ENCODE assay signal across 8 cellular contexts in the genomic region with DNA sequence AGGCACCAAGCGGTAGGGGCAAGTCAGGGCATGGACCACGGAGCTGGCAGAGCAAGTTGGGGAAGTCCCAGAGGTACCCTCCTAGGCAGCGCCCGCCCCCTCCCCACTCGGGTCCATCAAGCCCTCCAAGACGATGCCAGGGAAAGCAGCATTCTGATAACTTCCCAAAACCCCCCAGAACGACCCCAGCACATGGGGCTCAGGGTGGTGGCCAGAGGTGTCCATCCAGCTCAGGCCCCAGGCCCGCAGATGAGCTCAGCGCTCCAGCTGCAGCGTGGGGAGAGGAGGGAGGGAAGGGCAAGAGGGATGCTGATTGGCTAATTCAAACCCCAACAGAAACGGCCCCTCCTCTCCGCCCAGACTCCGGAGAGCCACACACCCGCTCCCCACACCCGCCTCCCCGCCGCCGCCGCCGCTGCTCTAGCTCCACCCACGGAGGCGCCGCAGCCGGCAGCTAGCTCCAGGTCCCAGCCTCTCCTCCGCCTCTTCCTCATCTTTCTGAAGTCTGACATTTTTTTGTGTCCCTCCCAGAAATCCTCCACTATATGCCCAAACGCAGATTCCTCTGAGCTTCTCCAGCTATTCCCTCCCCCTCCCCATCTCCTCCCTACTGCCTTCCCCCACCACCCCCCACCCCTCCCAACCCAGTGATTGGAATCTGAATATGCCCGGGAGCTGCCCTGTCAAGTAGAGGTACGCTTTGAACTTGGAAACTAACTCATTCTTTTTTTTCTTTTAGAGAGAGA. TPM values are rescaled to one million over a fixed set of nuclear protein-coding genes. Genes with fewer than 3 reads are reported as not detected.
DNase-seq lines count a peak whose midpoint lies in the region; ATAC-seq lines count a peak whose summit lies in the region.

No MANE protein-coding gene starts in this region.

- H3K79me2 ChIP-seq in Karpas-422 (ENCODE audit: low read length), result peaks cover 70% of the 10 kb centered on the region

- H3K4me1 Mint-ChIP-seq in activated T-helper 17 cell treated with anti-CD3 and anti-CD28 coated beads, Interleukin-2, amount 50 U/mL, for 72 hours, result no peaks in the 10 kb centered on the region
- H3K4me1 Mint-ChIP-seq in natural killer cell treated with Interleukin-12 subunit alpha and Interleukin-12 subunit beta and Interleukin-15 and Interleukin-18, amount 100 ng/mL, for 72 hours (ENCODE audit: low read depth in 2 of 2), result peaks cover 6 to 8% of the 10 kb centered on the region in 2 donors
- H3K4me1 Mint-ChIP-seq in stimulated activated naive B cell treated with anti-CD40 and anti-IgM and Interleukin-4, amounts not matched to agents 10 μg/mL and 1 μg/mL and 100 μg/mL, for 72 hours, result peaks cover 30 to 54% of the 10 kb centered on the region in 2 donors

- H3K27ac ChIP-seq in Karpas-422 (ENCODE audit: low read length), result peak overlapping the region; percentile 91

- peak overlapping the region; percentile 73 for H3K9ac ChIP-seq in Karpas-422 (ENCODE audit: low read length)

- no peaks in the 10 kb centered on the region for H3K9me2 ChIP-seq in Karpas-422 (replicated peaks; ENCODE audit: insufficient read depth, low read length)

- H3K36me3 ChIP-seq in Karpas-422 (ENCODE audit: insufficient read depth, low read length), result peaks cover 42% of the 10 kb centered on the region

- peak; percentile 81 for ATAC-seq in GM21723 (IDR thresholded peaks at IDR 0.05; ENCODE audit: unreplicated experiment)
- ATAC-seq in activated T-helper 17 cell treated with anti-CD3 and anti-CD28 coated beads, Interleukin-2, amount 50 U/mL, for 72 hours (replicated peaks), result peak; percentile 98
- peak; percentile 99 for ATAC-seq in natural killer cell treated with Interleukin-12 subunit alpha and Interleukin-12 subunit beta and Interleukin-15 and Interleukin-18, amount 100 ng/mL, for 72 hours
- ATAC-seq in stimulated activated naive B cell treated with anti-CD40 and anti-IgM and Interleukin-4, amounts not matched to agents 10 μg/mL and 1 μg/mL and 100 μg/mL, for 72 hours (replicated peaks), result peak; percentile 91 to 93

- no peaks in the 10 kb centered on the region for H3K9me3 Mint-ChIP-seq in activated T-helper 17 cell treated with anti-CD3 and anti-CD28 coated beads, Interleukin-2, amount 50 U/mL, for 72 hours
- no peaks in the 10 kb centered on the region for H3K9me3 Mint-ChIP-seq in natural killer cell treated with Interleukin-12 subunit alpha and Interleukin-12 subunit beta and Interleukin-15 and Interleukin-18, amount 100 ng/mL, for 72 hours
- H3K9me3 Mint-ChIP-seq in stimulated activated naive B cell treated with anti-CD40 and anti-IgM and Interleukin-4, amounts not matched to agents 10 μg/mL and 1 μg/mL and 100 μg/mL, for 72 hours, result no peaks in the 10 kb centered on the region

- H3K4me1 ChIP-seq in Karpas-422 (ENCODE audit: low read length), result peaks cover 54% of the 10 kb centered on the region

- DNase-seq in DMS153 treated with DMSO at 0.1 percent for 48 hours (lab: John Stamatoyannopoulos, UW; ENCODE audit: unreplicated experiment) (peak; percentile 89), Karpas-422 (peak; percentile 95), RPMI7951 (ENCODE audit: low read depth) (peak; percentile 97), fibroblast of peridontal ligament (ENCODE audit: extremely low read depth) (peak; percentile 93)
- peak; percentile 89 for DNase-seq in natural killer cell treated with Interleukin-12 subunit alpha and Interleukin-12 subunit beta and Interleukin-15 and Interleukin-18, amount 100 ng/mL, for 72 hours (ENCODE audit: low spot score)
- DNase-seq in stimulated activated naive B cell treated with anti-CD40 and anti-IgM and Interleukin-4, amounts not matched to agents 10 μg/mL and 1 μg/mL and 100 μg/mL, for 72 hours, result peak; percentile 70

- H4K20me1 ChIP-seq in Karpas-422 (ENCODE audit: insufficient read depth, low read depth, low read length), result peaks cover 6% of the 10 kb centered on the region; the same call in 1 of the 2 replicates

- no peaks in the 10 kb centered on the region for H3K27me3 Mint-ChIP-seq in activated T-helper 17 cell treated with anti-CD3 and anti-CD28 coated beads, Interleukin-2, amount 50 U/mL, for 72 hours
- H3K27me3 Mint-ChIP-seq in natural killer cell treated with Interleukin-12 subunit alpha and Interleukin-12 subunit beta and Interleukin-15 and Interleukin-18, amount 100 ng/mL, for 72 hours, result no peaks in the 10 kb centered on the region
- H3K27me3 Mint-ChIP-seq in stimulated activated naive B cell treated with anti-CD40 and anti-IgM and Interleukin-4, amounts not matched to agents 10 μg/mL and 1 μg/mL and 100 μg/mL, for 72 hours, result no peaks in the 10 kb centered on the region

- no peaks in the 10 kb centered on the region for H3K9me3 ChIP-seq in Karpas-422 (ENCODE audit: low read length)

- H3K4me3 ChIP-seq in Karpas-422 (ENCODE audit: low read length), result peak overlapping the region; percentile 43; the same call in 1 of the 2 replicates

- peak overlapping the region; percentile 68 for H3K4me2 ChIP-seq in Karpas-422 (ENCODE audit: low read depth, low read length, poor library complexity, severe bottlenecking)

- H2AFZ ChIP-seq in Karpas-422 (ENCODE audit: low read length), result no peak overlapping the region

- peak overlapping the region; percentile 79 for H3K27ac Mint-ChIP-seq in activated T-helper 17 cell treated with anti-CD3 and anti-CD28 coated beads, Interleukin-2, amount 50 U/mL, for 72 hours
- peak overlapping the region; percentile 28 to 83 for H3K27ac Mint-ChIP-seq in natural killer cell treated with Interleukin-12 subunit alpha and Interleukin-12 subunit beta and Interleukin-15 and Interleukin-18, amount 100 ng/mL, for 72 hours
- H3K27ac Mint-ChIP-seq in stimulated activated naive B cell treated with anti-CD40 and anti-IgM and Interleukin-4, amounts not matched to agents 10 μg/mL and 1 μg/mL and 100 μg/mL, for 72 hours, result peak overlapping the region; percentile 88

- no peaks in the 10 kb centered on the region for H3K27me3 ChIP-seq in Karpas-422 (ENCODE audit: low read length)

- peak overlapping the region; percentile 84 for H3K4me3 Mint-ChIP-seq in activated T-helper 17 cell treated with anti-CD3 and anti-CD28 coated beads, Interleukin-2, amount 50 U/mL, for 72 hours
- peak overlapping the region; percentile 80 for H3K4me3 Mint-ChIP-seq in natural killer cell treated with Interleukin-12 subunit alpha and Interleukin-12 subunit beta and Interleukin-15 and Interleukin-18, amount 100 ng/mL, for 72 hours
- H3K4me3 Mint-ChIP-seq in stimulated activated naive B cell treated with anti-CD40 and anti-IgM and Interleukin-4, amounts not matched to agents 10 μg/mL and 1 μg/mL and 100 μg/mL, for 72 hours, result peak overlapping the region; percentile 82 to 89

- no peaks in the 10 kb centered on the region for H3K36me3 Mint-ChIP-seq in activated T-helper 17 cell treated with anti-CD3 and anti-CD28 coated beads, Interleukin-2, amount 50 U/mL, for 72 hours (ENCODE audit: low read depth)
- no peaks in the 10 kb centered on the region for H3K36me3 Mint-ChIP-seq in natural killer cell treated with Interleukin-12 subunit alpha and Interleukin-12 subunit beta and Interleukin-15 and Interleukin-18, amount 100 ng/mL, for 72 hours
- peaks cover 32 to 48% of the 10 kb centered on the region in 2 donors for H3K36me3 Mint-ChIP-seq in stimulated activated naive B cell treated with anti-CD40 and anti-IgM and Interleukin-4, amounts not matched to agents 10 μg/mL and 1 μg/mL and 100 μg/mL, for 72 hours

RNA-seq across cellular contexts. Expression of a gene that starts 40.3 kb away (rescaled TPM):
- total RNA-seq in Karpas-422 (2014; rRNA removed; shearing (Covaris generic); ENCODE audit: low replicate concordance), result 0.69 TPM in 1 of 2 replicates, not detected in the other
- 0.39 TPM in 1 of 2 replicates, not detected in the other for total RNA-seq in RPMI7951 (2014; rRNA removed; shearing (Covaris generic))
- not detected for total RNA-seq in activated T-helper 17 cell treated with anti-CD3 and anti-CD28 coated beads, Interleukin-2, amount 50 U/mL, for 72 hours
- under 1 TPM in 1 of 2 donors, not detected in 1; 0.39 TPM for total RNA-seq in natural killer cell treated with Interleukin-12 subunit alpha and Interleukin-12 subunit beta and Interleukin-15 and Interleukin-18, amount 100 ng/mL, for 72 hours

Comparison
In these comparisons a context has a peak if more than half of its experiments do, and no peak if none do; other contexts are left out.
1. Peak in every context shown above with its lines: DNase-seq, ATAC-seq, H3K4me3 ChIP-seq and H3K27ac ChIP-seq.